ENCODE assay signal across 10 cellular contexts in the genomic region with DNA sequence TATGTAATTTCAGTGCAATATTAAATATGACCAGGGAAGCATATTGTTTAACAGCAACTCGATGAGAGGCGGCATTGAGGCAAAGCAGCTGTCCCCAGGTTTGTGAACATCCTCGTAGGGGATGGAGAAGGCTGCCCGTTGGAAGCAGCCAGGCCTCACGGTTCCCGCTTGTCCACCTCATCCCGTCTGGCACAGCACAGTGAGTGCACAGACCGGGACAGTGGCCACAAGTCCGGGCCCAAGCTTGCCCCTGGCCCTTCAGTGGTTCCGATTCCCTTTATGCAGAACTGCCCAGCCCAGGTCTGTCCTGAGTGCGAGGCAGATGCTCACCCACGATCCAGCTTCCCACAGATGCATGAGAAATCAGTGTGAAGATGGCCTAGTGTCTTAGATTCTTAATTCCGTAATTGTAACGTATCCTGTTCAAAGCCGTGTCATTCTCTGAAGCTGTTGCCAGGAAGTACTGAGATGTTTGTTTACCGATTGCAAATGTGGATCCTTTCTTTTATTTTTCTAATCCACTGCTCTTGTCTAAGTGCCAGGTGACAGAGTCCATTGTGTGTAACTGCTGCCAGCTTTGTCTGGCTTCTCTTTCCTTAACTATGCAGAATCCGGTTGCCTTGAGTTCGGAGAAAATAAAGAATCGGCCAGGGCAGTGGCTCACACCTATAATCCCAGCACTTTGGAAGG. TPM values are rescaled to one million over a fixed set of nuclear protein-coding genes. Genes with fewer than 3 reads are reported as not detected.
DNase-seq lines count a peak whose midpoint lies in the region; ATAC-seq and TF ChIP-seq lines count a peak whose summit lies in the region.
"Had no signal": no experiment of that assay in that cellular context is flagged by ENCODE, and none has a peak within 500 bp of the region (broad histone marks: within the 10 kb centered on the region; RNA-seq: fewer than 3 reads in every experiment).

No MANE protein-coding gene starts in this region.

- peaks cover 20% of the 10 kb centered on the region for H3K4me1 ChIP-seq in mammary epithelial cell (ENCODE audit: insufficient read depth, low read length)
- H3K4me1 ChIP-seq in thymus (ENCODE audit: control insufficient read depth, insufficient read depth, low read length) = no peaks in the 10 kb centered on the region

- CTCF ChIA-PET in MCF 10A (lab: Yijun Ruan, JAX) (no interaction called here), mammary epithelial cell (lab: Charles Lee; ENCODE audit: low non-redundant PET) (no interaction called here)

- H3K9me3 Mint-ChIP-seq in MCF 10A (ENCODE audit: unreplicated experiment) = no peaks in the 10 kb centered on the region
- H3K9me3 Mint-ChIP-seq in HFFc6 = no peaks in the 10 kb centered on the region

- no peak overlapping the region for H3K27ac ChIP-seq in mammary epithelial cell (ENCODE audit: insufficient read depth, low read depth, low read length)
- H3K27ac ChIP-seq in thymus (ENCODE audit: low read depth) = peak overlapping the region; percentile 66
- H3K27ac ChIP-seq: vagina had no signal

- no peaks in the 10 kb centered on the region for H4K20me1 ChIP-seq in mammary epithelial cell (ENCODE audit: insufficient read depth, low read length)

- no peak overlapping the region for H3K4me2 ChIP-seq in mammary epithelial cell (ENCODE audit: insufficient read depth, low read depth, low read length)

- H3K27ac Mint-ChIP-seq in MCF 10A (ENCODE audit: low read depth, unreplicated experiment) (no peak overlapping the region), HFFc6 (no peak overlapping the region; the same call in 1 of the 2 replicates)

- 83% methylated on average over 16 of the region's 19 CpGs for WGBS in mammary epithelial cell (ENCODE audit: low coverage, missing lambda C conversion rate)
- WGBS in thymus = 89% methylated on average over 19 of the region's 19 CpGs

- H3K4me3 ChIP-seq in mammary epithelial cell (replicated peaks in 1 of 3; ENCODE audit: insufficient read depth in 1 of 3, low read depth in 2 of 3, low read length in 3 of 3) (no peak overlapping the region), cardiac fibroblast (replicated peaks in 1 of 2; ENCODE audit: low read depth in 2 of 2, low read length in 2 of 2) (no peak overlapping the region), thymus (ENCODE audit: low read length) (no peak overlapping the region)
- H3K4me3 ChIP-seq: vagina had no signal

- no peak overlapping the region for H3K4me3 Mint-ChIP-seq in MCF 10A (ENCODE audit: unreplicated experiment)
- no peak overlapping the region for H3K4me3 Mint-ChIP-seq in HFFc6

- in situ Hi-C loops in mammary epithelial cell (cut with MboI; ENCODE audit: low sequenced_read_pairs in 2 of 2) = no loop called here

- H3K27me3 Mint-ChIP-seq in MCF 10A (ENCODE audit: insufficient read depth, unreplicated experiment) = no peaks in the 10 kb centered on the region
- H3K27me3 Mint-ChIP-seq in HFFc6 (ENCODE audit: insufficient read depth) = 0 out of 2 replicates have a peak, but pooled peaks cover 2% of the 10 kb centered on the region

- no peak overlapping the region for H3K9ac ChIP-seq in mammary epithelial cell (ENCODE audit: insufficient read depth, low read length)

- H3K36me3 ChIP-seq in mammary epithelial cell (ENCODE audit: insufficient read depth, low read length) (peaks cover 42% of the 10 kb centered on the region), thymus (ENCODE audit: control insufficient read depth, insufficient read depth) (peaks cover 71% of the 10 kb centered on the region)

- DNase-seq in MCF 10A (ENCODE audit: unreplicated experiment) = peak; percentile 45
- no peak for DNase-seq in mammary epithelial cell
- DNase-seq in cardiac fibroblast (ENCODE audit: low read depth in 2 of 2) = peak; percentile 77 to 83
- no peak for DNase-seq in left colon
- DNase-seq in stimulated activated CD4-positive, alpha-beta T cell treated with anti-CD3 and anti-CD28 coated beads, Interleukin-4, amount 100 ng/mL, for 24 hours = no peak
- no peak for DNase-seq in HFFc6
- DNase-seq in retina = no peak
- DNase-seq: NCI-H1105 had no signal

- no peak overlapping the region for H2AFZ ChIP-seq in mammary epithelial cell (ENCODE audit: low read depth, low read length)

- BruUV-seq in MCF 10A (replicated peaks; lab: Mats Ljungman, UMichigan) = no TSS peak
- BruUV-seq in mammary epithelial cell (replicated peaks; lab: Mats Ljungman, UMichigan) = no TSS peak

- no peaks in the 10 kb centered on the region for H3K27me3 ChIP-seq in mammary epithelial cell (ENCODE audit: insufficient read depth, low read length)
- H3K27me3 ChIP-seq in thymus (ENCODE audit: control insufficient read depth, insufficient read depth) = no peaks in the 10 kb centered on the region
- H3K27me3 ChIP-seq: vagina had no signal

- H3K79me2 ChIP-seq in mammary epithelial cell (ENCODE audit: insufficient read depth, low read length) = peaks cover 71% of the 10 kb centered on the region

- peaks cover 64% of the 10 kb centered on the region for H3K36me3 Mint-ChIP-seq in MCF 10A (ENCODE audit: insufficient read depth, unreplicated experiment)
- peaks cover 44% of the 10 kb centered on the region for H3K36me3 Mint-ChIP-seq in HFFc6 (ENCODE audit: low read depth)

- dilution Hi-C loops in mammary epithelial cell (cut with HindIII; ENCODE audit: low sequenced_read_pairs) = no loop called here

- peak; percentile 88 for ATAC-seq in left colon

- H3K4me1 Mint-ChIP-seq in MCF 10A (ENCODE audit: insufficient read depth, unreplicated experiment) = peaks cover 23% of the 10 kb centered on the region
- H3K4me1 Mint-ChIP-seq in HFFc6 (ENCODE audit: low read depth) = peaks cover 11% of the 10 kb centered on the region

- POLR2A ChIA-PET in MCF 10A (lab: Yijun Ruan, JAX) = interaction anchor here (2.5 kb wide), 1 partner anchor 11 kb away, joined by 12 read pairs; no protein-coding TSS in a partner anchor

- H3K9me3 ChIP-seq in mammary epithelial cell (replicated peaks; ENCODE audit: insufficient read depth, low read length) = no peaks in the 10 kb centered on the region
- no peaks in the 10 kb centered on the region for H3K9me3 ChIP-seq in thymus (ENCODE audit: control insufficient read depth)
- H3K9me3 ChIP-seq: vagina had no signal

- no peak for TF ChIP-seq CTCF in MCF 10A (IDR thresholded peaks at IDR 0.05; ENCODE audit: unreplicated experiment)
- TF ChIP-seq CTCF in mammary epithelial cell (conservative IDR thresholded peaks at IDR 0.05 in 1 of 2, IDR thresholded peaks at IDR 0.05 in 1 of 2; ENCODE audit: extremely low read depth in 1 of 2, insufficient read depth in 1 of 2, low read depth in 1 of 2, low read length in 2 of 2) = no peak
- no peak for TF ChIP-seq CTCF in cardiac fibroblast (IDR thresholded peaks at IDR 0.05; ENCODE audit: low read depth, low read length)
- no peak for TF ChIP-seq CTCF in HFFc6 (IDR thresholded peaks at IDR 0.05)

- intact Hi-C loops in MCF 10A (cut with micrococcal nuclease) = no loop called here
- intact Hi-C loops in mammary epithelial cell (cut with micrococcal nuclease) = no loop called here
- intact Hi-C loops in left colon (cut with DNase I, micrococcal nuclease) = no loop called here

RNA-seq across cellular contexts. Expression of gene PFKP, which starts 35.5 kb away (rescaled TPM):
- total RNA-seq in MCF 10A (2022) (164 and 186 TPM in 2 replicates), mammary epithelial cell (100 to 1,000 TPM; 142 to 272 TPM), left colon (100 to 1,000 TPM; 104 to 116 TPM)
- polyA plus RNA-seq in mammary epithelial cell (201 TPM), thymus (118 TPM)
- polyA minus RNA-seq in mammary epithelial cell = 208 TPM
- 100 to 1,000 TPM; 131 to 173 (median 161) TPM for total RNA-seq in HFFc6 (2021; fragmentation: NEBNext Ultra II Directional; extraction: Animal tissue kit (Norgen Biotek cat#: 25700))

Comparison
In these comparisons a context has a peak if more than half of its experiments do, and no peak if none do; other contexts are left out.
1. DNase-seq: peak in MCF 10A (single experiment) and cardiac fibroblast (2 of 2); none in mammary epithelial cell (single experiment), left colon (0 of 2), stimulated activated CD4-positive, alpha-beta T cell treated with anti-CD3 and anti-CD28 coated beads, Interleukin-4, amount 100 ng/mL, for 24 hours (single experiment), HFFc6 (single experiment) and retina (single experiment).